ENCODE assay signal across 24 cellular contexts in genomic region chr6:9103876-9104521, GRCh38.
"Had no signal": no experiment of that assay in that cellular context is flagged by ENCODE, and none has a peak within 500 bp of the region (broad histone marks: within the 10 kb centered on the region; RNA-seq: fewer than 3 reads in every experiment).

No MANE protein-coding gene starts in this region.

- ATAC-seq: activated CD4-positive, alpha-beta T cell treated with anti-CD3 and anti-CD28 coated beads for 36 hours; activated CD8-positive, alpha-beta T cell treated with anti-CD3 and anti-CD28 coated beads for 36 hours; activated T-cell treated with anti-CD3 and anti-CD28 coated beads, Interleukin-2, amount 50 U/mL, for 72 hours; T-cell had no signal

- H3K36me3 ChIP-seq: adrenal gland, MG63 had no signal

- H3K27ac ChIP-seq: adrenal gland, SK-N-MC had no signal

- DNase-seq: activated CD4-positive, alpha-beta T cell treated with anti-CD3 and anti-CD28 coated beads for 36 hours; activated CD8-positive, alpha-beta memory T cell treated with anti-CD3 and anti-CD28 coated beads, Interleukin-2, amount 50 U/mL, for 4 hours; activated CD8-positive, alpha-beta T cell treated with anti-CD3 and anti-CD28 coated beads for 36 hours; activated naive CD4-positive, alpha-beta T cell treated with anti-CD3 and anti-CD28 coated beads, Interleukin-2, amount 50 U/mL, for 16 hours; activated naive CD8-positive, alpha-beta T cell treated with anti-CD3 and anti-CD28 coated beads, Interleukin-2, amount 10 ng/mL, durations not matched to agents 7 days and 5 days; activated T-cell treated with anti-CD3 and anti-CD28 coated beads, Interleukin-2, amount 50 U/mL, for 72 hours; adrenal gland; anterior cingulate cortex; cerebellar nuclear complex; MG63; MV-4-11; NCI-H1105; NCI-H1436 treated with DMSO at 0.1 percent for 48 hours; NCI-H187; NCI-H2081; NCI-H446; NCI-H524 treated with DMSO at 0.1 percent for 48 hours; NCI-H82; SIG-M5; T-cell; T-helper 2 cell; T1000 had no signal

- H3K4me3 Mint-ChIP-seq: activated CD4-positive, alpha-beta T cell treated with anti-CD3 and anti-CD28 coated beads for 36 hours; activated CD8-positive, alpha-beta T cell treated with anti-CD3 and anti-CD28 coated beads for 36 hours; activated naive CD8-positive, alpha-beta T cell treated with anti-CD3 and anti-CD28 coated beads, Interleukin-2, amount 10 ng/mL, durations not matched to agents 7 days and 5 days; activated T-cell treated with anti-CD3 and anti-CD28 coated beads, Interleukin-2, amount 50 U/mL, for 72 hours; T-cell had no signal

- H3K4me1 ChIP-seq: adrenal gland had no signal

- H3K36me3 Mint-ChIP-seq: activated naive CD8-positive, alpha-beta T cell treated with anti-CD3 and anti-CD28 coated beads, Interleukin-2, amount 10 ng/mL, durations not matched to agents 7 days and 5 days; T-cell had no signal

- H3K27me3 Mint-ChIP-seq: activated CD8-positive, alpha-beta T cell treated with anti-CD3 and anti-CD28 coated beads for 36 hours; activated naive CD8-positive, alpha-beta T cell treated with anti-CD3 and anti-CD28 coated beads, Interleukin-2, amount 10 ng/mL, durations not matched to agents 7 days and 5 days; T-cell had no signal

- H3K27me3 ChIP-seq: adrenal gland, MG63 had no signal

- H3K9me3 Mint-ChIP-seq: activated naive CD8-positive, alpha-beta T cell treated with anti-CD3 and anti-CD28 coated beads, Interleukin-2, amount 10 ng/mL, durations not matched to agents 7 days and 5 days; activated T-helper 2 cell treated with anti-CD3 and anti-CD28 coated beads, Interferon-gamma antibody, Interleukin-2, Interleukin-4, amounts not matched to agents 10 μg/mL and 5 μg/mL and 100 μg/mL, durations not matched to agents 14 hours and 24 hours and 36 hours had no signal

- H3K4me1 Mint-ChIP-seq: activated naive CD8-positive, alpha-beta T cell treated with anti-CD3 and anti-CD28 coated beads, Interleukin-2, amount 10 ng/mL, durations not matched to agents 7 days and 5 days had no signal

- H3K9me3 ChIP-seq: adrenal gland, MG63 had no signal

- H3K27ac Mint-ChIP-seq: activated CD4-positive, alpha-beta T cell treated with anti-CD3 and anti-CD28 coated beads for 36 hours; activated CD8-positive, alpha-beta T cell treated with anti-CD3 and anti-CD28 coated beads for 36 hours; activated T-cell treated with anti-CD3 and anti-CD28 coated beads, Interleukin-2, amount 50 U/mL, for 72 hours; activated T-helper 2 cell treated with anti-CD3 and anti-CD28 coated beads, Interferon-gamma antibody, Interleukin-2, Interleukin-4, amounts not matched to agents 10 μg/mL and 5 μg/mL and 100 μg/mL, durations not matched to agents 14 hours and 24 hours and 36 hours; T-cell had no signal

- H3K4me3 ChIP-seq: adrenal gland, MG63, SK-N-MC had no signal
